10 cellular contexts compared by ENCODE assay signal in the genomic region with DNA sequence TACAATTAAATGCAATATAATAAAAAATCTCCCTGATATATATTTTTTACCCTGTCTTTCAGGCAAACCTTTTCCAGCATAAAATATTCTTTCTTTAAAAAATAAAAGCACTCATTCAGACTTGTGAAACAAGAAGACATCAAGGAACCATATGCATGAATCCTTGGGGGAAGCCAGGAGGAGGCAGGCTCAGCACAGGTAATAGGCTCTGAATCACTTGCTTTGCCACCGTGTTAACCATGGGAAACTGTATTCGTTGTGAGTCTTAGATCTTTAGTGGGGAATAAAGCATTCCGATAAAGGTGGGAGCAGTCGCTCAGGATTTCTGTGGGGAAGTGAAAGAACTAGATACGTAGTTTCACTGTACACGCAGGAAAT. TPM values are rescaled to one million over a fixed set of nuclear protein-coding genes. Genes with fewer than 3 reads are reported as not detected.
DNase-seq lines count a peak whose midpoint lies in the region; FAIRE-seq and TF ChIP-seq lines count a peak whose summit lies in the region.
"Had no signal": no experiment of that assay in that cellular context is flagged by ENCODE, and none has a peak within 500 bp of the region (broad histone marks: within the 10 kb centered on the region; RNA-seq: fewer than 3 reads in every experiment).

No MANE protein-coding gene starts in this region.

- TF ChIP-seq EP300 in tibial nerve (IDR thresholded peaks at IDR 0.05) = peak in 1 of 2 donors; percentile 1

- no peaks in the 10 kb centered on the region for H3F3A ChIP-seq in MM.1S (ENCODE audit: insufficient read depth, low read length)

- H4K20me1 ChIP-seq in MM.1S (ENCODE audit: insufficient read depth, low read length) (no peaks in the 10 kb centered on the region), keratinocyte (ENCODE audit: control insufficient read depth, extremely low read depth, insufficient read depth, low read length) (no peaks in the 10 kb centered on the region)

- H3K4me2 ChIP-seq in MM.1S (ENCODE audit: low read depth, low read length) = peak overlapping the region; percentile 39; the same call in 1 of the 2 replicates
- no peak overlapping the region for H3K4me2 ChIP-seq in keratinocyte (ENCODE audit: control insufficient read depth, extremely low read depth, insufficient read depth, low read depth, low read length)

- no peaks in the 10 kb centered on the region for H3K27me3 ChIP-seq in MM.1S (replicated peaks; ENCODE audit: insufficient read depth, low read length)
- no peaks in the 10 kb centered on the region for H3K27me3 ChIP-seq in brain microvascular endothelial cell (replicated peaks)
- H3K27me3 ChIP-seq in keratinocyte (ENCODE audit: control insufficient read depth, extremely low read depth, insufficient read depth, low read length) = no peaks in the 10 kb centered on the region
- H3K27me3 ChIP-seq in tibial nerve = no peaks in the 10 kb centered on the region

- FAIRE-seq in keratinocyte (lab: Jason Lieb, UNC) = no peak

- no peak for TF ChIP-seq CTCF in MM.1S (IDR thresholded peaks at IDR 0.05; ENCODE audit: low read length)
- peak; percentile 36 for TF ChIP-seq CTCF in brain microvascular endothelial cell (IDR thresholded peaks at IDR 0.05; ENCODE audit: low read depth, low read length, missing control alignments)
- peak in 2 of 3 experiments; percentile 21 to 42 for TF ChIP-seq CTCF in keratinocyte (optimal IDR thresholded peaks at IDR 0.05 in 1 of 3, IDR thresholded peaks at IDR 0.05 in 1 of 3, conservative IDR thresholded peaks at IDR 0.05 in 1 of 3; ENCODE audit: extremely low read depth in 1 of 3, insufficient read depth in 2 of 3, low read length in 3 of 3)
- TF ChIP-seq CTCF in tibial nerve (IDR thresholded peaks at IDR 0.05) = no peak

- 54 to 58% methylated on average over 6 of the region's 6 CpGs for WGBS in tibial nerve, 2 donors

- H3K27ac ChIP-seq in MM.1S (ENCODE audit: low read length) = peak overlapping the region; percentile 26; the same call in 1 of the 2 replicates
- H3K27ac ChIP-seq in brain microvascular endothelial cell = peak overlapping the region; percentile 85
- no peak overlapping the region for H3K27ac ChIP-seq in keratinocyte (ENCODE audit: control insufficient read depth, insufficient read depth, low read length)
- H3K27ac ChIP-seq in tibial nerve = peak overlapping the region in 3 of 4 donors; percentile 18 to 82 (median 69)
- H3K27ac ChIP-seq: prostate gland had no signal

- no peaks in the 10 kb centered on the region for H3K9me2 ChIP-seq in MM.1S (replicated peaks; ENCODE audit: insufficient read depth, low read length)

- H3K4me3 ChIP-seq in MM.1S (ENCODE audit: low read length) = no peak overlapping the region
- H3K4me3 ChIP-seq in brain microvascular endothelial cell (ENCODE audit: low read depth, low read length) = no peak overlapping the region
- H3K4me3 ChIP-seq in keratinocyte (ENCODE audit: control insufficient read depth in 2 of 3, extremely low read depth in 1 of 3, insufficient read depth in 2 of 3, low read depth in 1 of 3, low read length in 3 of 3) = no peak overlapping the region
- no peak overlapping the region for H3K4me3 ChIP-seq in tibial nerve
- H3K4me3 ChIP-seq: mucosa of descending colon, prostate gland had no signal

- no peaks in the 10 kb centered on the region for H3K79me2 ChIP-seq in MM.1S (ENCODE audit: low read length)
- no peaks in the 10 kb centered on the region for H3K79me2 ChIP-seq in keratinocyte (ENCODE audit: control insufficient read depth, insufficient read depth, low read length)

- in situ Hi-C loops in brain microvascular endothelial cell (cut with HindIII; ENCODE audit: low pct_ligation_motif_present, low sequenced_read_pairs) = no loop called here

- H3K9me3 ChIP-seq in MM.1S (replicated peaks; ENCODE audit: insufficient read depth, low read length) (no peaks in the 10 kb centered on the region), keratinocyte (ENCODE audit: control insufficient read depth, low read depth, low read length) (no peaks in the 10 kb centered on the region), tibial nerve (no peaks in the 10 kb centered on the region)
- H3K9me3 ChIP-seq: mucosa of descending colon, prostate gland had no signal

- no peaks in the 10 kb centered on the region for H3K9me1 ChIP-seq in keratinocyte (ENCODE audit: control insufficient read depth, extremely low read depth, insufficient read depth, low read length)

- H3K36me3 ChIP-seq in MM.1S (replicated peaks; ENCODE audit: insufficient read depth, low read length) (no peaks in the 10 kb centered on the region), brain microvascular endothelial cell (replicated peaks) (peaks cover 51% of the 10 kb centered on the region), keratinocyte (ENCODE audit: control insufficient read depth in 2 of 2, extremely low read depth in 1 of 2, insufficient read depth in 2 of 2, low read length in 2 of 2) (no peaks in the 10 kb centered on the region), tibial nerve (peaks cover 0 to 47% (median 0%) of the 10 kb centered on the region in 3 donors)
- H3K36me3 ChIP-seq: prostate gland had no signal

- no peak overlapping the region for H3K9ac ChIP-seq in MM.1S (ENCODE audit: low read length)
- H3K9ac ChIP-seq in keratinocyte (ENCODE audit: control insufficient read depth, extremely low read depth, insufficient read depth, low read length) = no peak overlapping the region

- H3K4me1 ChIP-seq in MM.1S (ENCODE audit: low read length) = peaks cover 14% of the 10 kb centered on the region; the same call in 1 of the 2 replicates
- peaks cover 13% of the 10 kb centered on the region for H3K4me1 ChIP-seq in keratinocyte (ENCODE audit: control insufficient read depth, extremely low read depth, insufficient read depth, low read length)
- H3K4me1 ChIP-seq in tibial nerve = peaks cover 0 to 38% (median 10%) of the 10 kb centered on the region in 4 donors

- no peak for TF ChIP-seq POLR2A in tibial nerve (IDR thresholded peaks at IDR 0.05)

- dilution Hi-C loops in keratinocyte (cut with MboI; ENCODE audit: extremely low pct_ligation_motif_present, low sequenced_read_pairs) = no loop called here

- no peak overlapping the region for H2AFZ ChIP-seq in MM.1S (ENCODE audit: low read length)
- peak overlapping the region; percentile 25 for H2AFZ ChIP-seq in keratinocyte (ENCODE audit: control insufficient read depth, low read length)

- DNase-seq in MM.1S = no peak
- DNase-seq in brain microvascular endothelial cell = no peak
- DNase-seq in keratinocyte (ENCODE audit: low read depth, low spot score) = no peak
- no peak for DNase-seq in tibial nerve (ENCODE audit: low spot score in 2 of 2)
- no peak for DNase-seq in activated CD4-positive, alpha-beta T cell treated with anti-CD3 and anti-CD28 coated beads, Interleukin-2, amount 50 U/mL, for 1 hour
- no peak for DNase-seq in NCI-H146 (lab: John Stamatoyannopoulos, UW)
- DNase-seq in effector CD8-positive, alpha-beta T cell (lab: John Stamatoyannopoulos, UW) = no peak
- DNase-seq: glutamatergic neuron, mucosa of descending colon had no signal

RNA-seq across cellular contexts. Expression of a gene that starts 42.4 kb away (rescaled TPM):
- 3.1 to 4.8 TPM (median 3.5 TPM) in 3 replicates for polyA plus RNA-seq in keratinocyte
- 0.32 TPM for polyA plus RNA-seq in keratinocyte (2011; ENCODE audit: low read depth)
- polyA plus RNA-seq in keratinocyte (2011; cell fraction: cytosol; rRNA removed) = 0.96 and 1.0 TPM in 2 replicates
- polyA plus RNA-seq in keratinocyte (2011; cell fraction: nucleus; rRNA removed) = 12.3 and 12.7 TPM in 2 replicates
- 0.18 and 2.9 TPM in 2 replicates for polyA plus RNA-seq in keratinocyte (2012; ENCODE audit: low replicate concordance)
- 5.1 to 14.5 TPM (median 11.5 TPM) in 3 replicates for polyA minus RNA-seq in keratinocyte
- polyA minus RNA-seq in keratinocyte (2011; cell fraction: cytosol; rRNA and poly(A)+ RNA removed) = 2.3 TPM
- polyA minus RNA-seq in keratinocyte (2011; cell fraction: nucleus; rRNA and poly(A)+ RNA removed) = 19.3 and 37.8 TPM in 2 replicates
- 100 to 1,000 TPM; 144 to 293 (median 234) TPM for total RNA-seq in tibial nerve

Comparison
In these comparisons a context has a peak if more than half of its experiments do, and no peak if none do; other contexts are left out.
1. CTCF ChIP-seq: peak in brain microvascular endothelial cell (single experiment) and keratinocyte (2 of 3); none in MM.1S (single experiment) and tibial nerve (0 of 5).